Comparison of ENCODE assay signal across 9 cellular contexts in the genomic region with DNA sequence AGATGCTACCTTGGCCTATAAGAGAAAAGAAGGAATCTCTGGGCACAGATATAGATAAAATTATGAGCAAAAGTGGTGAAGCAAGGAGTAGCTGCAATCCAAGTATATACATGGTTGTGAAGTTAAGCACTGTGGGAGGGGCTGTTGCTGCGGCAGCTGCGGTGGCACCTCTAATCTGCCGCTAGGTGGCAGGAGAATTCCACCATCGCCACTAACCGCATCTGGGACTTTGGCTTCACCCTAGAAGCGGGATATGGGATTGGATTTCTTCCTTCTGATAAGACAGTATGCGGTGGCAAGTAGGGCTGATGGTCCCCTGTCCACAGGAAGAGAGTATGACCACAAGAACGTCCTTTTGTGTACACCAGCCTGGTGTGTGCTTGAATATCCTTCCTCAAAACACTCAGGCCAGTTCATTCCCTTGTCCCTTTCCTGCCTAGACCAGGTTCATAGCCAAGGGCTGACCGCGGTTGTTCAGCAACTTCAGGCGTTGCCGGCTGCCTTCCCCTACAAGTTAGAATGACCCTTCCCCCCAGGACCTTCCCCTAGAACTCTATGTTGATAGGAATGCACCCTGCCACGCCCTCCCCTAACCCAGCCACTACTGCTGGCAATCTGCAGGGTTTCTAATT. TPM values are rescaled to one million over a fixed set of nuclear protein-coding genes. Genes with fewer than 3 reads are reported as not detected.
DNase-seq lines count a peak whose midpoint lies in the region; ATAC-seq and TF ChIP-seq lines count a peak whose summit lies in the region.
"Had no signal": no experiment of that assay in that cellular context is flagged by ENCODE, and none has a peak within 500 bp of the region (broad histone marks: within the 10 kb centered on the region; RNA-seq: fewer than 3 reads in every experiment).

No MANE protein-coding gene starts in this region.

- H2AFZ ChIP-seq in trophoblast cell (ENCODE audit: insufficient read depth, low read length, poor library complexity), result no peak overlapping the region

- no peaks in the 10 kb centered on the region for H3K4me1 Mint-ChIP-seq in activated naive CD4-positive, alpha-beta T cell treated with anti-CD3 and anti-CD28 coated beads for 36 hours (ENCODE audit: low read depth)

- H3K79me2 ChIP-seq in trophoblast cell (ENCODE audit: control insufficient read depth, insufficient read depth, low read length, poor library complexity), result no peaks in the 10 kb centered on the region

- no peaks in the 10 kb centered on the region for H3K36me3 Mint-ChIP-seq in activated naive CD4-positive, alpha-beta T cell treated with anti-CD3 and anti-CD28 coated beads for 36 hours (ENCODE audit: low read depth)

- CTCF ChIA-PET in activated naive CD4-positive, alpha-beta T cell treated with anti-CD3 and anti-CD28 coated beads for 36 hours (lab: Charles Lee), result interaction anchor here (0.7 to 1.3 kb wide), 4 partner anchors 20 to 1860 kb away, joined by 3 read pairs; no protein-coding TSS in a partner anchor

- H3K9me3 Mint-ChIP-seq in activated naive CD4-positive, alpha-beta T cell treated with anti-CD3 and anti-CD28 coated beads for 36 hours, result no peaks in the 10 kb centered on the region

- no peak overlapping the region for H3K27ac ChIP-seq in HL-60 (replicated peaks)
- H3K27ac ChIP-seq in trophoblast cell (ENCODE audit: low read depth, low read length), result no peak overlapping the region

- H4K12ac ChIP-seq in trophoblast cell (ENCODE audit: low read depth, low read length), result no peak overlapping the region

- H3K27ac Mint-ChIP-seq in activated naive CD4-positive, alpha-beta T cell treated with anti-CD3 and anti-CD28 coated beads for 36 hours, result no peak overlapping the region

- no peak overlapping the region for H3K18ac ChIP-seq in trophoblast cell (ENCODE audit: low read length)

- H3K27me3 ChIP-seq in HL-60 (ENCODE audit: insufficient read depth, poor library complexity, severe bottlenecking), result no peaks in the 10 kb centered on the region
- H3K27me3 ChIP-seq in trophoblast cell (ENCODE audit: insufficient read depth, low read length), result no peaks in the 10 kb centered on the region

- peaks cover 3% of the 10 kb centered on the region for H3K27me3 Mint-ChIP-seq in activated naive CD4-positive, alpha-beta T cell treated with anti-CD3 and anti-CD28 coated beads for 36 hours (ENCODE audit: low read depth)

- peaks cover 1 to 2% of the 10 kb centered on the region in 2 experiments for H3K36me3 ChIP-seq in trophoblast cell (ENCODE audit: control insufficient read depth in 1 of 2, insufficient read depth in 2 of 2, low read length in 2 of 2)

- H3K14ac ChIP-seq in trophoblast cell (ENCODE audit: low read length), result no peak overlapping the region

- intact Hi-C loops in activated naive CD4-positive, alpha-beta T cell treated with anti-CD3 and anti-CD28 coated beads for 36 hours (cut with micrococcal nuclease), result loop anchor here (1.0 to 5.0 kb wide), 3 partner anchors 236 to 1855 kb away; partner anchors contain the start of gene UBE3A
- intact Hi-C loops in Right ventricle myocardium superior (cut with DNase I), result loop anchor here (5.0 kb wide), 1 partner anchor 235 kb away; no protein-coding TSS in a partner anchor

- DNase-seq in EH (ENCODE audit: low read depth), result peak; percentile 34
- DNase-seq in HL-60 (ENCODE audit: low read depth in 1 of 2, low spot score in 1 of 2), result peak; percentile 8 to 55
- peak; percentile 46 for DNase-seq in NCI-H82 treated with DMSO at 0.1 percent for 48 hours (lab: John Stamatoyannopoulos, UW; ENCODE audit: unreplicated experiment)
- peak; percentile 66 for DNase-seq in activated naive CD4-positive, alpha-beta T cell treated with anti-CD3 and anti-CD28 coated beads for 36 hours
- peak; percentile 52 for DNase-seq in Right ventricle myocardium superior
- DNase-seq in trophoblast cell, result peak; percentile 39 to 76

- H3K4me1 ChIP-seq in trophoblast cell (ENCODE audit: control insufficient read depth in 1 of 2, insufficient read depth in 2 of 2, low read length in 2 of 2), result no peaks in the 10 kb centered on the region

- H4K8ac ChIP-seq in trophoblast cell (ENCODE audit: low read depth, low read length), result no peak overlapping the region

- H3K4me2 ChIP-seq in trophoblast cell (ENCODE audit: low read length), result peak overlapping the region; percentile 24

- H3K9ac ChIP-seq in trophoblast cell (ENCODE audit: low read length), result no peak overlapping the region

- peak; percentile 86 for TF ChIP-seq CTCF in HL-60 (IDR thresholded peaks at IDR 0.05; ENCODE audit: insufficient read depth, low read length)

- no peak overlapping the region for H2BK12ac ChIP-seq in trophoblast cell (ENCODE audit: low read length)

- H3K9me3 ChIP-seq in trophoblast cell (ENCODE audit: insufficient read depth, low read depth, low read length), result peaks cover 22% of the 10 kb centered on the region

- no peak overlapping the region for H3K23ac ChIP-seq in trophoblast cell (ENCODE audit: low read length)

- H2AK5ac ChIP-seq in trophoblast cell (ENCODE audit: low read length), result no peak overlapping the region

- H3K4me3 ChIP-seq in HL-60 (replicated peaks; ENCODE audit: insufficient read depth, low read length) (no peak overlapping the region), trophoblast cell (ENCODE audit: low read depth, low read length) (no peak overlapping the region)

- ATAC-seq in Right ventricle myocardium superior (ENCODE audit: poor library complexity), result peak; percentile 77
- ATAC-seq in HG03108 (IDR thresholded peaks at IDR 0.05; ENCODE audit: unreplicated experiment), result no peak
- no peak for ATAC-seq in GM18517 (IDR thresholded peaks at IDR 0.05; ENCODE audit: unreplicated experiment)

- no peak overlapping the region for H4K91ac ChIP-seq in trophoblast cell (ENCODE audit: low read depth, low read length)

- no peak overlapping the region for H3K4me3 Mint-ChIP-seq in activated naive CD4-positive, alpha-beta T cell treated with anti-CD3 and anti-CD28 coated beads for 36 hours

- H3K79me1 ChIP-seq in trophoblast cell (ENCODE audit: low read length), result no peaks in the 10 kb centered on the region

- no peak overlapping the region for H2BK5ac ChIP-seq in trophoblast cell (ENCODE audit: low read depth, low read length, poor library complexity)

- no peak overlapping the region for H3K4ac ChIP-seq in trophoblast cell (ENCODE audit: low read depth, low read length)

- H2BK120ac ChIP-seq in trophoblast cell (ENCODE audit: insufficient read depth, low read length, poor library complexity), result no peak overlapping the region

- WGBS in trophoblast cell (ENCODE audit: extremely low coverage, insufficient coverage, insufficient read length), result no CpG with 5 or more reads among the region's 13 CpGs

RNA-seq across cellular contexts. Expression of gene MAGEL2, which starts 5.1 kb away (rescaled TPM):
- not detected for total RNA-seq in activated naive CD4-positive, alpha-beta T cell treated with anti-CD3 and anti-CD28 coated beads for 36 hours
- total RNA-seq in Right ventricle myocardium superior, result not detected
- polyA plus RNA-seq in trophoblast cell (2013), result 3.4 TPM in 2 replicates
- total RNA-seq: activated CD8-positive, alpha-beta memory T cell treated with anti-CD3 and anti-CD28 coated beads for 36 hours had no signal

RNA-seq across cellular contexts. Expression of gene NDN, which starts 44.6 kb away (rescaled TPM):
- total RNA-seq in activated naive CD4-positive, alpha-beta T cell treated with anti-CD3 and anti-CD28 coated beads for 36 hours, result 1 to 10 TPM; 1.6 to 2.3 TPM
- 37.7 TPM for total RNA-seq in Right ventricle myocardium superior
- 35.0 and 35.1 TPM in 2 replicates for polyA plus RNA-seq in trophoblast cell (2013)

Comparison
In these comparisons a context has a peak if more than half of its experiments do, and no peak if none do; other contexts are left out.
1. RNA of gene NDN, which starts 44.6 kb away (total RNA-seq): 37.7 TPM in Right ventricle myocardium superior (single experiment); 1.6 to 2.3 TPM in activated naive CD4-positive, alpha-beta T cell treated with anti-CD3 and anti-CD28 coated beads for 36 hours; every median in the first group is over 10 times any median in the second.
2. Peak in every context shown above with its lines, with median percentiles within 50 percentile points of each other: DNase-seq.